Comparison of ENCODE assay signal across 1 cellular context in the genomic region with DNA sequence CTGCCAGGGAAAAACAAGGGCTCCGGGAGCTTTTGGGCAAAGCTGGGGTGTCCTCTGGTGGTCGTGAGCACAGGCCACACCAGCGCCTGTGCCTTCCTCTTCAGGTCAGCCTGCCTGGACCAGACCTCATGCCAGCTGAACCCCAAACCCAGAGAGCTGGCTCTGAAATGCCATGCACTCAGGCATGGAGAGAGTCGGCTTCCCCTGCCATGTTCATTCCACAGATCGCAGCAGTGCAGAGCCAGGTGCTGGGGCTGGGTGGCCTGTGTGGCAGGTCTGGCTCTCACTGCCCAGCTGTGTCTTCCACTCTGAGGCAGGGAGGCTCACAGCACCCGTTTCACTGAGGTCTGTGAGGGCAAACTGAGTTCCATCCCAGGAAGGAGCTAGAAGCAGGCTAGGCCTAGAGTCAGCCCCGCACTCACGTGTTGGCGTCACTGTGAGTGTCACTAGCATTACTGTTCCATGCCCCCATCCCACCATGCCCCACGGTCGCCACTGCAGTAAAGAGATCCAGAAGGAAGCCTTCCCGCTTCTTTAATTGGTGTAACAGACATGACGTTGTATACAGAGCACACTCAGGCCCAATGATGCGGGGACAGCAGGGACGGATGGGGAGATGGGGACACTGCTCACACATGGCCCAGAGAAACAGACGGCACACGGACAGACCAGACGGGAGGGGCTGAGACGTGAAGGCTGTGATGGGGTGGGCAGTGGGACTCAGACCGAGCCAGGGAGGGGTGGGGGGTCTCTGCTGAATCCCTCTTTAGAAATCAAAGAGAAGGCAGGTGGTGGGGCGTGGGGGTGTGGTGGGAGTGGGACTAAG.
TF ChIP-seq lines count a peak whose summit lies in the region.

No MANE protein-coding gene starts in this region.

TF ChIP-seq in HepG2, 621 proteins besides CTCF, POLR2A, EP300 and RAD21:
- TF ChIP-seq NONO (IDR thresholded peaks at IDR 0.05), result no peak
- TF ChIP-seq NONO (CRISPR knock-in tag; conservative IDR thresholded peaks at IDR 0.05), result 0 out of 2 replicates have a peak, but pooled peaks have one; percentile 43
- TF ChIP-seq ZC3H13 (CRISPR knock-in tag; IDR thresholded peaks at IDR 0.05), result peak; percentile 66; the same call in 1 of the 2 replicates
- TF ChIP-seq, protein P1, sequence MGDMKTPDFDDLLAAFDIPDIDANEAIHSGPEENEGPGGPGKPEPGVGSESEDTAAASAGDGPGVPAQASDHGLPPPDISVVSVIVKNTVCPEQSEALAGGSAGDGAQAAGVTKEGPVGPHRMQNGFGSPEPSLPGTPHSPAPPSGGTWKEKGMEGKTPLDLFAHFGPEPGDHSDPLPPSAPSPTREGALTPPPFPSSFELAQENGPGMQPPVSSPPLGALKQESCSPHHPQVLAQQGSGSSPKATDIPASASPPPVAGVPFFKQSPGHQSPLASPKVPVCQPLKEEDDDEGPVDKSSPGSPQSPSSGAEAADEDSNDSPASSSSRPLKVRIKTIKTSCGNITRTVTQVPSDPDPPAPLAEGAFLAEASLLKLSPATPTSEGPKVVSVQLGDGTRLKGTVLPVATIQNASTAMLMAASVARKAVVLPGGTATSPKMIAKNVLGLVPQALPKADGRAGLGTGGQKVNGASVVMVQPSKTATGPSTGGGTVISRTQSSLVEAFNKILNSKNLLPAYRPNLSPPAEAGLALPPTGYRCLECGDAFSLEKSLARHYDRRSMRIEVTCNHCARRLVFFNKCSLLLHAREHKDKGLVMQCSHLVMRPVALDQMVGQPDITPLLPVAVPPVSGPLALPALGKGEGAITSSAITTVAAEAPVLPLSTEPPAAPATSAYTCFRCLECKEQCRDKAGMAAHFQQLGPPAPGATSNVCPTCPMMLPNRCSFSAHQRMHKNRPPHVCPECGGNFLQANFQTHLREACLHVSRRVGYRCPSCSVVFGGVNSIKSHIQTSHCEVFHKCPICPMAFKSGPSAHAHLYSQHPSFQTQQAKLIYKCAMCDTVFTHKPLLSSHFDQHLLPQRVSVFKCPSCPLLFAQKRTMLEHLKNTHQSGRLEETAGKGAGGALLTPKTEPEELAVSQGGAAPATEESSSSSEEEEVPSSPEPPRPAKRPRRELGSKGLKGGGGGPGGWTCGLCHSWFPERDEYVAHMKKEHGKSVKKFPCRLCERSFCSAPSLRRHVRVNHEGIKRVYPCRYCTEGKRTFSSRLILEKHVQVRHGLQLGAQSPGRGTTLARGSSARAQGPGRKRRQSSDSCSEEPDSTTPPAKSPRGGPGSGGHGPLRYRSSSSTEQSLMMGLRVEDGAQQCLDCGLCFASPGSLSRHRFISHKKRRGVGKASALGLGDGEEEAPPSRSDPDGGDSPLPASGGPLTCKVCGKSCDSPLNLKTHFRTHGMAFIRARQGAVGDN (CRISPR knock-in tag; IDR thresholded peaks at IDR 0.05), result 0 out of 2 replicates have a peak, but pooled peaks have one; percentile 32
- no peak for TF ChIP-seq KDM5B (CRISPR knock-in tag; IDR thresholded peaks at IDR 0.05; ENCODE audit: borderline replicate concordance)
- TF ChIP-seq ZNF552 (CRISPR knock-in tag; IDR thresholded peaks at IDR 0.05; ENCODE audit: borderline replicate concordance), result no peak
- TF ChIP-seq ZBTB4 (CRISPR knock-in tag; IDR thresholded peaks at IDR 0.05; ENCODE audit: borderline replicate concordance), result peak; percentile 9; the same call in 1 of the 2 replicates
- peak; percentile 85 for TF ChIP-seq ZBTB38 (CRISPR knock-in tag; IDR thresholded peaks at IDR 0.05)
- TF ChIP-seq PAWR (CRISPR knock-in tag; IDR thresholded peaks at IDR 0.05; ENCODE audit: borderline replicate concordance), result no peak
- peak; percentile 72; the same call in 1 of the 2 replicates for TF ChIP-seq ZNF383 (CRISPR knock-in tag; IDR thresholded peaks at IDR 0.05; ENCODE audit: borderline replicate concordance)
- 0 out of 2 replicates have a peak, but pooled peaks have one; percentile 19 for TF ChIP-seq SP4 (CRISPR knock-in tag; IDR thresholded peaks at IDR 0.05)
- TF ChIP-seq HOXA9 (CRISPR knock-in tag; IDR thresholded peaks at IDR 0.05; ENCODE audit: borderline replicate concordance), result peak; percentile 40; the same call in 1 of the 2 replicates
- TF ChIP-seq AGO2 (optimal IDR thresholded peaks at IDR 0.05; ENCODE audit: low read depth, low read length), result peak; percentile 82
- no peak for TF ChIP-seq CBX2 (IDR thresholded peaks at IDR 0.05; ENCODE audit: low read depth, low read length)
- TF ChIP-seq CBX2 (CRISPR knock-in tag; IDR thresholded peaks at IDR 0.05; ENCODE audit: low read depth), result no peak
- TF ChIP-seq, protein P2, sequence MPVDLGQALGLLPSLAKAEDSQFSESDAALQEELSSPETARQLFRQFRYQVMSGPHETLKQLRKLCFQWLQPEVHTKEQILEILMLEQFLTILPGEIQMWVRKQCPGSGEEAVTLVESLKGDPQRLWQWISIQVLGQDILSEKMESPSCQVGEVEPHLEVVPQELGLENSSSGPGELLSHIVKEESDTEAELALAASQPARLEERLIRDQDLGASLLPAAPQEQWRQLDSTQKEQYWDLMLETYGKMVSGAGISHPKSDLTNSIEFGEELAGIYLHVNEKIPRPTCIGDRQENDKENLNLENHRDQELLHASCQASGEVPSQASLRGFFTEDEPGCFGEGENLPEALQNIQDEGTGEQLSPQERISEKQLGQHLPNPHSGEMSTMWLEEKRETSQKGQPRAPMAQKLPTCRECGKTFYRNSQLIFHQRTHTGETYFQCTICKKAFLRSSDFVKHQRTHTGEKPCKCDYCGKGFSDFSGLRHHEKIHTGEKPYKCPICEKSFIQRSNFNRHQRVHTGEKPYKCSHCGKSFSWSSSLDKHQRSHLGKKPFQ (CRISPR knock-in tag; IDR thresholded peaks at IDR 0.05; ENCODE audit: insufficient replicate concordance), result no peak
- TF ChIP-seq SAP130 (CRISPR knock-in tag; IDR thresholded peaks at IDR 0.05; ENCODE audit: low read depth), result peak; percentile 11; the same call in 1 of the 2 replicates
- TF ChIP-seq CENPT (CRISPR knock-in tag; IDR thresholded peaks at IDR 0.05; ENCODE audit: low read depth), result 0 out of 2 replicates have a peak, but pooled peaks have one; percentile 32
- TF ChIP-seq ZNF274 (CRISPR knock-in tag; IDR thresholded peaks at IDR 0.05), result peak; percentile 29; the same call in 1 of the 2 replicates
TF ChIP-seq in HepG2: peak in this region for 12.
